In genomic region chr9:22211588-22212360, GRCh38 we compare ENCODE assay signal across 10 cellular contexts.
A peak's percentile ranks its signal among the peaks of the same experiment; 100 is the strongest.
DNase-seq lines count a peak whose midpoint lies in the region; ATAC-seq and TF ChIP-seq lines count a peak whose summit lies in the region.
"Had no signal": no experiment of that assay in that cellular context is flagged by ENCODE, and none has a peak within 500 bp of the region (broad histone marks: within the 10 kb centered on the region; RNA-seq: fewer than 3 reads in every experiment).

No MANE protein-coding gene starts in this region.

- DNase-seq in HCEC 1CT (peak; percentile 97), SK-N-MC (ENCODE audit: low read depth, low spot score) (peak; percentile 96), fibroblast of the aortic adventitia (ENCODE audit: low read depth) (peak; percentile 94), sciatic nerve (ENCODE audit: low spot score) (no peak), SKM-1 (lab: John Stamatoyannopoulos, UW; ENCODE audit: unreplicated experiment) (no peak), substantia nigra (lab: John Stamatoyannopoulos, UW) (no peak)
- no peak for DNase-seq in naive thymus-derived CD8-positive, alpha-beta T cell
- DNase-seq: mesendoderm; stimulated activated CD4-positive, alpha-beta T cell treated with anti-CD3 and anti-CD28 coated beads, Interleukin-4, amount 100 ng/mL, for 24 hours had no signal

- H3K9ac ChIP-seq in SK-N-MC (ENCODE audit: insufficient read length) = peak overlapping the region; percentile 23

- peak overlapping the region in 1 of 10 donors; percentile 3 for H3K27ac Mint-ChIP-seq in naive thymus-derived CD8-positive, alpha-beta T cell

- intact Hi-C loops in sciatic nerve (cut with DNase I) = no loop called here

- no peaks in the 10 kb centered on the region for H3K9me3 Mint-ChIP-seq in naive thymus-derived CD8-positive, alpha-beta T cell

- H3K27ac ChIP-seq in SK-N-MC (peak overlapping the region; percentile 92), substantia nigra (ENCODE audit: low read depth, low read length, poor library complexity, severe bottlenecking) (no peak overlapping the region)

- POLR2A ChIA-PET in naive thymus-derived CD8-positive, alpha-beta T cell (lab: Charles Lee) = interaction anchor here (0.7 kb wide), 1 partner anchor 33 kb away, joined by 7 read pairs; no protein-coding TSS in a partner anchor

- H3K36me3 Mint-ChIP-seq in naive thymus-derived CD8-positive, alpha-beta T cell = no peaks in the 10 kb centered on the region

- H3K4me3 ChIP-seq in SK-N-MC = peak overlapping the region; percentile 67
- H3K4me3 ChIP-seq in fibroblast of the aortic adventitia (ENCODE audit: low read depth, low read length) = no peak overlapping the region

- no peak for TF ChIP-seq CTCF in fibroblast of the aortic adventitia (IDR thresholded peaks at IDR 0.05; ENCODE audit: insufficient read depth, low read length)

- no peaks in the 10 kb centered on the region for H3K36me3 ChIP-seq in SK-N-MC (ENCODE audit: insufficient read depth, low read length)

- peaks cover 3 to 26% (median 12%) of the 10 kb centered on the region in 4 donors for H3K4me1 Mint-ChIP-seq in naive thymus-derived CD8-positive, alpha-beta T cell

- ATAC-seq in sciatic nerve (peak; percentile 76), GM18498 (IDR thresholded peaks at IDR 0.05; ENCODE audit: unreplicated experiment) (no peak)
- no peak for ATAC-seq in naive thymus-derived CD8-positive, alpha-beta T cell

- H3K4me3 Mint-ChIP-seq in naive thymus-derived CD8-positive, alpha-beta T cell = no peak overlapping the region

- peaks cover 0 to 9% (median 0%) of the 10 kb centered on the region in 5 donors for H3K27me3 Mint-ChIP-seq in naive thymus-derived CD8-positive, alpha-beta T cell

- no peaks in the 10 kb centered on the region for H3K9me3 ChIP-seq in SK-N-MC (ENCODE audit: low read depth, low read length)

Comparison
In these comparisons a context has a peak if more than half of its experiments do, and no peak if none do; other contexts are left out.
1. DNase-seq: peak in HCEC 1CT (single experiment), SK-N-MC (single experiment) and fibroblast of the aortic adventitia (single experiment); none in sciatic nerve (single experiment), SKM-1 (single experiment), substantia nigra (0 of 49) and naive thymus-derived CD8-positive, alpha-beta T cell (0 of 10).